Comparison of ENCODE assay signal across 21 cellular contexts in the genomic region with DNA sequence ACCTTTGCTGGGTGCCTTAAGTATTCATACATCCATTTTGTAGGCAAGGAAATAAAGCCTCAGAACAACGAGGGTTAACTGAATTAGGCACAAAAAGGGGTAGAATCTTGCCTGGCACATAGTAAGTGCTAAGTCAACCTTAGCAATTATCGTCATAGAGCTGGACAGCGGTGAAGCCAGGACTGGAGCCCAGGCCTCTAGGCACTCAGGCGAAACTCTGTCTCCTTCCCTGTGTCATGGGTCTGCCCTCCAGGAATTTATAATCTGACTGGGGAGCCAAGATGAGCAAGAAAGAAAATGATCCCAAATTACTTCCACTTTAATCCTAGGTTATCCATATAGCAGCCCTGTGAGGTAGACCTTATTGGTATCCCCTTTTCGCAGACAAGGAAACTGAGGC.
"Had no signal": no experiment of that assay in that cellular context is flagged by ENCODE, and none has a peak within 500 bp of the region (broad histone marks: within the 10 kb centered on the region; RNA-seq: fewer than 3 reads in every experiment).

No MANE protein-coding gene starts in this region.

- H3K27ac ChIP-seq: adrenal gland, VCaP had no signal

- H3K4me3 ChIP-seq: adrenal gland, MG63 had no signal

- H3K4me1 ChIP-seq: adrenal gland had no signal

- H3K36me3 ChIP-seq: adrenal gland, MG63 had no signal

- H3K9me3 ChIP-seq: adrenal gland, MG63 had no signal

- H3K27me3 ChIP-seq: adrenal gland, MG63 had no signal

- DNase-seq: activated CD4-positive, alpha-beta T cell treated with anti-CD3 and anti-CD28 coated beads for 36 hours; activated CD4-positive, alpha-beta T cell treated with anti-CD3 and anti-CD28 coated beads, Interleukin-2, amount 50 U/mL, for 1 hour; activated CD8-positive, alpha-beta memory T cell treated with anti-CD3 and anti-CD28 coated beads, Interleukin-2, amount 50 U/mL, for 48 hours; activated CD8-positive, alpha-beta T cell treated with anti-CD3 and anti-CD28 coated beads for 36 hours; activated naive CD4-positive, alpha-beta T cell treated with anti-CD3 and anti-CD28 coated beads, Interleukin-2, amount 50 U/mL, for 16 hours; activated naive CD8-positive, alpha-beta T cell treated with anti-CD3 and anti-CD28 coated beads, Interleukin-2, amount 10 ng/mL, durations not matched to agents 7 days and 5 days; activated T-cell treated with anti-CD3 and anti-CD28 coated beads, Interleukin-2, amount 50 U/mL, for 1 hour; adrenal gland; anterior cingulate cortex; caudate nucleus; MG63; NCI-H1105 treated with DMSO at 0.1 percent for 48 hours; NCI-H1436 treated with DMSO at 0.1 percent for 48 hours; NCI-H187; NCI-H2081; NCI-H510A treated with DMSO at 0.1 percent for 48 hours; PC-3; SHP77 treated with DMSO at 0.1 percent for 48 hours; T-helper 2 cell; T1000 had no signal
